Comparison of ENCODE assay signal across 35 cellular contexts in genomic region chr17:32634167-32634566, GRCh38.
"Had no signal": no experiment of that assay in that cellular context is flagged by ENCODE, and none has a peak within 500 bp of the region (broad histone marks: within the 10 kb centered on the region; RNA-seq: fewer than 3 reads in every experiment).

No MANE protein-coding gene starts in this region.

- H3K36me3 ChIP-seq: adrenal gland, breast epithelium, SJSA1, WERI-Rb-1 had no signal

- FAIRE-seq: astrocyte had no signal

- H3K4me2 ChIP-seq: KMS-11 had no signal

- DNase-seq: activated CD4-positive, alpha-beta T cell treated with anti-CD3 and anti-CD28 coated beads, Interleukin-2, amount 10 ng/mL, durations not matched to agents 24 days and 14 days; activated CD4-positive, alpha-beta T cell treated with anti-CD3 and anti-CD28 coated beads, Interleukin-2, amount 50 U/mL, for 4 hours; activated CD8-positive, alpha-beta T cell treated with anti-CD3 and anti-CD28 coated beads for 36 hours; activated gamma-delta T cell treated with Interleukin-2 at 50 U/mL for 16 hours; activated naive CD4-positive, alpha-beta T cell treated with anti-CD3 and anti-CD28 coated beads for 36 hours; activated T-cell treated with anti-CD3 and anti-CD28 coated beads, Interleukin-2, amount 50 U/mL, for 1 hour; activated T-cell treated with anti-CD3 and anti-CD28 coated beads, Interleukin-2, amount 50 U/mL, for 72 hours; adrenal gland; body of pancreas; cerebellar nuclear complex; MM.1S; MV-4-11; NCI-H1092 treated with DMSO at 0.1 percent for 48 hours; NCI-H1417; NCI-H146; NCI-H187; NCI-H2029 treated with DMSO at 0.1 percent for 48 hours; NCI-H2171 treated with DMSO at 0.1 percent for 48 hours; NCI-H2227 treated with DMSO at 0.1 percent for 48 hours; NCI-H446; NCI-H510A treated with DMSO at 0.1 percent for 48 hours; NCI-H526 treated with DMSO at 0.1 percent for 48 hours; PC-3; Peyer's patch; RPMI8226; SHP77 treated with DMSO at 0.1 percent for 48 hours; T-cell; T1000; WERI-Rb-1 had no signal

- H3K9me3 ChIP-seq: adrenal gland, body of pancreas, breast epithelium, Peyer's patch, SJSA1 had no signal

- H3K9ac ChIP-seq: KMS-11 had no signal

- H3K4me1 ChIP-seq: adrenal gland, breast epithelium, Peyer's patch, SJSA1 had no signal

- ATAC-seq: activated CD8-positive, alpha-beta T cell treated with anti-CD3 and anti-CD28 coated beads for 36 hours; activated naive CD4-positive, alpha-beta T cell treated with anti-CD3 and anti-CD28 coated beads, Interleukin-2, amount 50 U/mL, for 72 hours; activated T-cell treated with anti-CD3 and anti-CD28 coated beads, Interleukin-2, amount 50 U/mL, for 72 hours; body of pancreas; PC-3; SK-N-SH treated with all-trans-retinoic acid at 6 μM for 48 hours; T-cell had no signal

- H3K27ac ChIP-seq: adrenal gland, body of pancreas, breast epithelium, KMS-11, Peyer's patch, SJSA1, WERI-Rb-1 had no signal

- H3K4me3 ChIP-seq: adrenal gland, body of pancreas, breast epithelium, Peyer's patch, SJSA1 had no signal

- H3K27me3 ChIP-seq: adrenal gland, body of pancreas, breast epithelium, Peyer's patch, SJSA1 had no signal
